Comparison of ENCODE assay signal across 29 cellular contexts in the genomic region with DNA sequence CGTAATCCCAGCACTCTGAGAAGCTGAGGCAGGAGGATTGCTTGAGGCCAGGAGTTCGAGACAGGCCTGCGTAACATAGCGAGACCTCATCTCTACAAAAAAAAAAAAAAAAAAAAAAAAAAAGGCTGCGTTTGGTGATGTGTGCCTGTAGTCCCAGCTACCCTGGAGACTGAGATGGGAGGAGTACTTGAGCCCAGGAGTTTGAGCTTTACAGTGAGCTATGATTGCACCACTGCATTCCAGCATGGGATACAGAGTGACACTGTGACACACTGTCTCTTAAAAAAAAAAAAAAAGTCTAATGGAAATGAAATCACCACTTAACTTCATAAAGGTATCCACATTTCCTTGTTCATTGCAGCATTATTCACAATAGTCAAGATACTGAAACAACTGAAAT.
"Had no signal": no experiment of that assay in that cellular context is flagged by ENCODE, and none has a peak within 500 bp of the region (broad histone marks: within the 10 kb centered on the region; RNA-seq: fewer than 3 reads in every experiment).

No MANE protein-coding gene starts in this region.

- H3K4me1 Mint-ChIP-seq: endodermal cell had no signal

- FAIRE-seq: colon, endometrium, endothelial cell of umbilical vein, frontal cortex had no signal

- H3K27ac ChIP-seq: colonic mucosa, coronary artery, dorsolateral prefrontal cortex, epithelial cell of prostate, esophagus muscularis mucosa, esophagus squamous epithelium, foreskin keratinocyte, gastrocnemius medialis, gastroesophageal sphincter, heart left ventricle had no signal

- H3K27ac Mint-ChIP-seq: dendritic cell treated with granulocyte-macrophage colony-stimulating factor and Interleukin-4, amounts not matched to agents 40 ng/mL and 50 ng/mL, for 4 days; effector memory CD8-positive, alpha-beta T cell; endodermal cell had no signal

- H3K4me1 ChIP-seq: colonic mucosa, gastrocnemius medialis had no signal

- H3K9me3 Mint-ChIP-seq: dendritic cell treated with granulocyte-macrophage colony-stimulating factor and Interleukin-4, amounts not matched to agents 40 ng/mL and 50 ng/mL, for 4 days; effector memory CD8-positive, alpha-beta T cell; endodermal cell had no signal

- ATAC-seq: effector memory CD8-positive, alpha-beta T cell; esophagus mucosa; foreskin keratinocyte; gastrocnemius medialis; gastroesophageal sphincter had no signal

- H3K4me3 ChIP-seq: colonic mucosa, coronary artery, dorsolateral prefrontal cortex, esophagus muscularis mucosa, esophagus squamous epithelium, gastrocnemius medialis, gastroesophageal sphincter, heart left ventricle, heart right ventricle had no signal

- H3K36me3 ChIP-seq: colonic mucosa, esophagus muscularis mucosa, esophagus squamous epithelium, gastrocnemius medialis, gastroesophageal sphincter, heart left ventricle, heart right ventricle had no signal

- H3K27me3 ChIP-seq: colonic mucosa, dorsolateral prefrontal cortex, esophagus muscularis mucosa, esophagus squamous epithelium, foreskin keratinocyte, gastrocnemius medialis, gastroesophageal sphincter, heart left ventricle, heart right ventricle had no signal

- H3K9me3 ChIP-seq: colonic mucosa, esophagus muscularis mucosa, esophagus squamous epithelium, gastrocnemius medialis, gastroesophageal sphincter, heart left ventricle, heart right ventricle had no signal

- H3K27me3 Mint-ChIP-seq: dendritic cell treated with granulocyte-macrophage colony-stimulating factor and Interleukin-4, amounts not matched to agents 40 ng/mL and 50 ng/mL, for 4 days; effector memory CD8-positive, alpha-beta T cell had no signal

- DNase-seq: colonic mucosa; cortex of kidney; dermis blood vessel endothelial cell; dorsolateral prefrontal cortex; effector CD4-positive, alpha-beta T cell; effector CD8-positive, alpha-beta T cell; effector memory CD4-positive, alpha-beta T cell; effector memory CD8-positive, alpha-beta T cell; endodermal cell; erythroblast; esophagus squamous epithelium; foreskin fibroblast; foreskin keratinocyte; foreskin melanocyte; gastrocnemius medialis; glutamatergic neuron; head of caudate nucleus; heart left ventricle; heart right ventricle had no signal

- H3K4me3 Mint-ChIP-seq: dendritic cell treated with granulocyte-macrophage colony-stimulating factor and Interleukin-4, amounts not matched to agents 40 ng/mL and 50 ng/mL, for 4 days; effector memory CD8-positive, alpha-beta T cell; endodermal cell had no signal
